1 cellular context compared by ENCODE assay signal in genomic region chr11:75868990-75869389, GRCh38.
TF ChIP-seq lines count a peak whose summit lies in the region.

No MANE protein-coding gene starts in this region.

TF ChIP-seq in HepG2, 621 proteins besides CTCF, POLR2A, EP300 and RAD21 (continued from another document):
- TF ChIP-seq PRDM15 (CRISPR knock-in tag; IDR thresholded peaks at IDR 0.05) (no peak), FOXO4 (CRISPR knock-in tag; conservative IDR thresholded peaks at IDR 0.05) (no peak), ZNF496 (CRISPR knock-in tag; IDR thresholded peaks at IDR 0.05; ENCODE audit: insufficient replicate concordance) (no peak), NR2C2 (CRISPR knock-in tag; IDR thresholded peaks at IDR 0.05; ENCODE audit: borderline replicate concordance) (no peak), SETDB1 (CRISPR knock-in tag; IDR thresholded peaks at IDR 0.05; ENCODE audit: borderline replicate concordance) (no peak), CBX5 (CRISPR knock-in tag; IDR thresholded peaks at IDR 0.05; ENCODE audit: borderline replicate concordance) (no peak), MXI1 (IDR thresholded peaks at IDR 0.05; ENCODE audit: borderline replicate concordance, low read depth, low read length) (no peak), ZNF317 (CRISPR knock-in tag; IDR thresholded peaks at IDR 0.05) (no peak), GMEB2 (CRISPR knock-in tag; IDR thresholded peaks at IDR 0.05; ENCODE audit: low read depth) (no peak), HOXA7 (CRISPR knock-in tag; IDR thresholded peaks at IDR 0.05) (no peak), KDM6A (CRISPR knock-in tag; IDR thresholded peaks at IDR 0.05; ENCODE audit: low read depth) (no peak), SRSF4 (IDR thresholded peaks at IDR 0.05; ENCODE audit: low read depth, low read length, poor library complexity, severe bottlenecking) (no peak), ZNF367 (CRISPR knock-in tag; IDR thresholded peaks at IDR 0.05; ENCODE audit: borderline replicate concordance) (no peak), DPF2 (CRISPR knock-in tag; IDR thresholded peaks at IDR 0.05; ENCODE audit: borderline replicate concordance, low read depth) (no peak), POLR2G (IDR thresholded peaks at IDR 0.05; ENCODE audit: low read depth, low read length) (no peak), ZNF24 (IDR thresholded peaks at IDR 0.05) (no peak), ZFX (CRISPR knock-in tag; IDR thresholded peaks at IDR 0.05; ENCODE audit: low read depth) (no peak), ZNF747 (CRISPR knock-in tag; IDR thresholded peaks at IDR 0.05; ENCODE audit: borderline replicate concordance) (no peak)
